In the genomic region with DNA sequence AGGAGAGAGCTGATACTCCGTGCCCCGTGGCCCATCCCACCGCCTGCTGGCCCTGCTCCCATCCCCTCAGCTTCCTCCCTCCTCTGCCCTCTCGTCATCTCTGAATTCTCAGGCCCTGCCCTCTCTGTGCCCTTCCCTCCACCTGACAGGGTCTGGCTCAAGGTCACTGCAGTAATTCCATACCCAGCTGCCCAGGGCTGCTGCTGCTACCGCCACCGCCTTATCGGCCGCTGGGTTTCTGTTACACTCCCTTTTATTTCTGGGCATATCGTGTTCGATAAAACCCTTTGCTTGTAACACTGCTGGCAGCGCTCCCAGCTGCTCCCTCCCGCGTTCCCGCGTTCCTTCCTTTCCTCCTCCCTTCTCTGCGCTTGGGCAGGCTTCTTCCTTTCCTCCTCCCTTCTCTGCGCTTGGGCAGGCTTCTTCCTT, we compare ENCODE assay signal across 8 cellular contexts. TPM values are rescaled to one million over a fixed set of nuclear protein-coding genes. Genes with fewer than 3 reads are reported as not detected.
DNase-seq lines count a peak whose midpoint lies in the region; ATAC-seq, FAIRE-seq and TF ChIP-seq lines count a peak whose summit lies in the region.

No MANE protein-coding gene starts in this region.

- no peak overlapping the region for H3K27ac Mint-ChIP-seq in activated naive CD4-positive, alpha-beta T cell treated with anti-CD3 and anti-CD28 coated beads, Interleukin-2, amount 10 ng/mL, durations not matched to agents 7 days and 5 days

- CTCF ChIA-PET in activated naive CD4-positive, alpha-beta T cell treated with anti-CD3 and anti-CD28 coated beads, Interleukin-2, amount 10 ng/mL, durations not matched to agents 7 days and 5 days (lab: Charles Lee), result interaction anchor here (0.7 to 0.9 kb wide), 2 partner anchors 28 to 52 kb away, joined by 3 read pairs; no protein-coding TSS in a partner anchor

- no peak overlapping the region for H3K4me3 ChIP-seq in fibroblast of lung (replicated peaks in 1 of 4; ENCODE audit: control extremely low read depth in 1 of 4, insufficient read depth in 1 of 4, low read depth in 3 of 4, low read length in 4 of 4)
- peak overlapping the region; percentile 21 to 84 (median 53) for H3K4me3 ChIP-seq in pancreas

- no peak overlapping the region for H3K27ac ChIP-seq in fibroblast of lung (ENCODE audit: insufficient read depth, low read length)
- H3K27ac ChIP-seq in pancreas, result peak overlapping the region; percentile 73 to 92 (median 80)

- H4K20me1 ChIP-seq in fibroblast of lung (ENCODE audit: control insufficient read depth, extremely low read depth, insufficient read depth, low read length), result no peaks in the 10 kb centered on the region

- no peak overlapping the region for H2AFZ ChIP-seq in fibroblast of lung (ENCODE audit: low read length)

- H3K36me3 ChIP-seq in fibroblast of lung (ENCODE audit: control insufficient read depth, insufficient read depth, low read length), result no peaks in the 10 kb centered on the region
- peaks cover 0 to 28% (median 3%) of the 10 kb centered on the region in 3 donors for H3K36me3 ChIP-seq in pancreas

- no peaks in the 10 kb centered on the region for H3K9me3 Mint-ChIP-seq in activated naive CD4-positive, alpha-beta T cell treated with anti-CD3 and anti-CD28 coated beads, Interleukin-2, amount 10 ng/mL, durations not matched to agents 7 days and 5 days

- no peak overlapping the region for H3K4me3 Mint-ChIP-seq in activated naive CD4-positive, alpha-beta T cell treated with anti-CD3 and anti-CD28 coated beads, Interleukin-2, amount 10 ng/mL, durations not matched to agents 7 days and 5 days

- no peaks in the 10 kb centered on the region for H3K4me1 ChIP-seq in fibroblast of lung (ENCODE audit: control insufficient read depth, extremely low read depth, insufficient read depth, low read length)
- H3K4me1 ChIP-seq in pancreas, result peaks cover 9 to 35% (median 17%) of the 10 kb centered on the region in 3 donors

- peaks cover 10% of the 10 kb centered on the region for H3K4me1 Mint-ChIP-seq in activated naive CD4-positive, alpha-beta T cell treated with anti-CD3 and anti-CD28 coated beads, Interleukin-2, amount 10 ng/mL, durations not matched to agents 7 days and 5 days

- TF ChIP-seq CTCF in fibroblast of lung (conservative IDR thresholded peaks at IDR 0.05 in 1 of 2, IDR thresholded peaks at IDR 0.05 in 1 of 2; ENCODE audit: low read depth in 1 of 2, low read length in 2 of 2) (no peak), pancreas (IDR thresholded peaks at IDR 0.05) (no peak)

- ATAC-seq in pancreas (peak; percentile 75 to 83 (median 81)), GM18858 (IDR thresholded peaks at IDR 0.05; ENCODE audit: unreplicated experiment) (no peak)

- no peak overlapping the region for H3K9ac ChIP-seq in fibroblast of lung (ENCODE audit: insufficient read depth, low read length)

- peak; percentile 28 for DNase-seq in DMS153 treated with DMSO at 0.1 percent for 48 hours (lab: John Stamatoyannopoulos, UW; ENCODE audit: unreplicated experiment)
- DNase-seq in NCI-H510A (lab: John Stamatoyannopoulos, UW), result peak; percentile 63
- DNase-seq in fibroblast of lung (ENCODE audit: low read depth in 2 of 2), result peak; percentile 41 to 53
- DNase-seq in pancreas, result peak; percentile 78 to 89 (median 84)
- no peak for DNase-seq in H54 (ENCODE audit: insufficient read length, low spot score)
- no peak for DNase-seq in posterior vena cava (ENCODE audit: low spot score)
- DNase-seq in activated naive CD4-positive, alpha-beta T cell treated with anti-CD3 and anti-CD28 coated beads, Interleukin-2, amount 10 ng/mL, durations not matched to agents 7 days and 5 days, result no peak

- H3K4me2 ChIP-seq in fibroblast of lung (ENCODE audit: extremely low read depth, insufficient read depth, low read length), result peak overlapping the region; percentile 68

- no peaks in the 10 kb centered on the region for H3K36me3 Mint-ChIP-seq in activated naive CD4-positive, alpha-beta T cell treated with anti-CD3 and anti-CD28 coated beads, Interleukin-2, amount 10 ng/mL, durations not matched to agents 7 days and 5 days

- H3K79me2 ChIP-seq in fibroblast of lung (ENCODE audit: control insufficient read depth, insufficient read depth, low read length), result no peaks in the 10 kb centered on the region

- H3K27me3 Mint-ChIP-seq in activated naive CD4-positive, alpha-beta T cell treated with anti-CD3 and anti-CD28 coated beads, Interleukin-2, amount 10 ng/mL, durations not matched to agents 7 days and 5 days, result peaks cover 83% of the 10 kb centered on the region

- FAIRE-seq in pancreas (lab: Jason Lieb, UNC), result no peak
- no peak for FAIRE-seq in H54 (lab: Jason Lieb, UNC)

- no peak for TF ChIP-seq POLR2A in H54 (IDR thresholded peaks at IDR 0.05; ENCODE audit: low read depth, low read length)

- intact Hi-C loops in pancreas (cut with DNase I), result loop anchor here in 1 of 3 donors (10.0 kb wide), 1 partner anchor 49 kb away; no protein-coding TSS in a partner anchor
- intact Hi-C loops in posterior vena cava (cut with DNase I), result no loop called here

- H3K27me3 ChIP-seq in fibroblast of lung (ENCODE audit: control insufficient read depth, insufficient read depth, low read length) (peaks cover 29% of the 10 kb centered on the region), pancreas (no peaks in the 10 kb centered on the region)

- WGBS in pancreas, 2 donors, result 1% methylated on average over 17 of the region's 17 CpGs

- H3K9me3 ChIP-seq in fibroblast of lung (ENCODE audit: control insufficient read depth, insufficient read depth, low read depth, low read length) (no peaks in the 10 kb centered on the region), pancreas (no peaks in the 10 kb centered on the region)

RNA-seq across cellular contexts. Expression of gene EPN3, which starts 1.2 kb away (rescaled TPM):
- total RNA-seq in fibroblast of lung, result under 0.01 TPM in 1 of 2 replicates, not detected in the other
- polyA plus RNA-seq in fibroblast of lung, result not detected in 2 replicates
- polyA plus RNA-seq in fibroblast of lung (2012), result not detected in 2 replicates
- not detected in 2 replicates for polyA minus RNA-seq in fibroblast of lung (ENCODE audit: low replicate concordance)
- total RNA-seq in pancreas, result 10 to 100 TPM in 4 of 6 donors, 1 to 10 TPM in 2; 7.6 to 30.2 (median 12.7) TPM
- polyA plus RNA-seq in pancreas, result 10 to 100 TPM in 1 of 2 donors, 1 to 10 TPM in 1; 6.9 to 25.4 TPM
- not detected for total RNA-seq in posterior vena cava

RNA-seq across cellular contexts. Expression of gene SPATA20, which starts 13.2 kb away (rescaled TPM):
- 68.8 and 119 TPM in 2 replicates for total RNA-seq in fibroblast of lung
- 19.9 and 21.6 TPM in 2 replicates for polyA plus RNA-seq in fibroblast of lung
- polyA plus RNA-seq in fibroblast of lung (2012), result 47.3 and 47.5 TPM in 2 replicates
- polyA minus RNA-seq in fibroblast of lung (ENCODE audit: low replicate concordance), result 52.9 and 56.4 TPM in 2 replicates
- 10 to 100 TPM; 26.9 to 42.3 (median 36.1) TPM for total RNA-seq in pancreas
- 10 to 100 TPM; 70.1 to 80.8 TPM for polyA plus RNA-seq in pancreas
- total RNA-seq in posterior vena cava, result 10 to 100 TPM; 30.1 to 53.4 TPM

RNA-seq across cellular contexts. Expression of gene MYCBPAP, which starts 25.5 kb away (rescaled TPM):
- total RNA-seq in fibroblast of lung, result 2.3 and 3.0 TPM in 2 replicates
- 0.16 and 0.40 TPM in 2 replicates for polyA plus RNA-seq in fibroblast of lung
- 0.28 and 0.80 TPM in 2 replicates for polyA plus RNA-seq in fibroblast of lung (2012)
- polyA minus RNA-seq in fibroblast of lung (ENCODE audit: low replicate concordance), result not detected in 2 replicates
- total RNA-seq in pancreas, result 1 to 10 TPM in 3 of 6 donors, under 1 TPM in 3; 0.43 to 1.1 (median 0.80) TPM
- 1 to 10 TPM; 1.1 to 1.7 TPM for polyA plus RNA-seq in pancreas
- under 1 TPM; 0.29 to 0.69 TPM for total RNA-seq in posterior vena cava

RNA-seq across cellular contexts. Expression of gene CACNA1G, which starts 26.8 kb away (rescaled TPM):
- 0.26 and 0.99 TPM in 2 replicates for total RNA-seq in fibroblast of lung
- 0.08 and 0.09 TPM in 2 replicates for polyA plus RNA-seq in fibroblast of lung
- 0.06 and 0.08 TPM in 2 replicates for polyA plus RNA-seq in fibroblast of lung (2012)
- 0.07 TPM in 1 of 2 replicates, not detected in the other for polyA minus RNA-seq in fibroblast of lung (ENCODE audit: low replicate concordance)
- under 1 TPM in 5 of 6 donors, not detected in 1; 0.03 to 0.37 (median 0.09) TPM for total RNA-seq in pancreas
- under 1 TPM; 0.02 to 0.11 TPM for polyA plus RNA-seq in pancreas
- 1 to 10 TPM; 1.1 to 4.4 TPM for total RNA-seq in posterior vena cava

RNA-seq across cellular contexts. Expression of gene RSAD1, which starts 55.1 kb away (rescaled TPM):
- total RNA-seq in fibroblast of lung (23.9 and 28.4 TPM in 2 replicates), pancreas (10 to 100 TPM; 20.1 to 35.7 (median 30.1) TPM), posterior vena cava (10 to 100 TPM; 24.9 to 25.4 TPM)
- polyA plus RNA-seq in fibroblast of lung (12.5 and 13.8 TPM in 2 replicates), pancreas (10 to 100 TPM; 42.5 to 49.4 TPM)
- polyA plus RNA-seq in fibroblast of lung (2012), result 11.6 and 15.7 TPM in 2 replicates
- 8.1 and 12.6 TPM in 2 replicates for polyA minus RNA-seq in fibroblast of lung (ENCODE audit: low replicate concordance)

Comparison
In these comparisons a context has a peak if more than half of its experiments do, and no peak if none do; other contexts are left out.
1. DNase-seq: peak in DMS153 treated with DMSO at 0.1 percent for 48 hours (single experiment), NCI-H510A (single experiment), fibroblast of lung (2 of 2) and pancreas (6 of 6); none in H54 (single experiment), posterior vena cava (single experiment) and activated naive CD4-positive, alpha-beta T cell treated with anti-CD3 and anti-CD28 coated beads, Interleukin-2, amount 10 ng/mL, durations not matched to agents 7 days and 5 days (single experiment).
2. H3K4me3 ChIP-seq: peak in pancreas (4 of 4); none in fibroblast of lung (0 of 4).